ENCODE assay signal across 1 cellular context in the genomic region with DNA sequence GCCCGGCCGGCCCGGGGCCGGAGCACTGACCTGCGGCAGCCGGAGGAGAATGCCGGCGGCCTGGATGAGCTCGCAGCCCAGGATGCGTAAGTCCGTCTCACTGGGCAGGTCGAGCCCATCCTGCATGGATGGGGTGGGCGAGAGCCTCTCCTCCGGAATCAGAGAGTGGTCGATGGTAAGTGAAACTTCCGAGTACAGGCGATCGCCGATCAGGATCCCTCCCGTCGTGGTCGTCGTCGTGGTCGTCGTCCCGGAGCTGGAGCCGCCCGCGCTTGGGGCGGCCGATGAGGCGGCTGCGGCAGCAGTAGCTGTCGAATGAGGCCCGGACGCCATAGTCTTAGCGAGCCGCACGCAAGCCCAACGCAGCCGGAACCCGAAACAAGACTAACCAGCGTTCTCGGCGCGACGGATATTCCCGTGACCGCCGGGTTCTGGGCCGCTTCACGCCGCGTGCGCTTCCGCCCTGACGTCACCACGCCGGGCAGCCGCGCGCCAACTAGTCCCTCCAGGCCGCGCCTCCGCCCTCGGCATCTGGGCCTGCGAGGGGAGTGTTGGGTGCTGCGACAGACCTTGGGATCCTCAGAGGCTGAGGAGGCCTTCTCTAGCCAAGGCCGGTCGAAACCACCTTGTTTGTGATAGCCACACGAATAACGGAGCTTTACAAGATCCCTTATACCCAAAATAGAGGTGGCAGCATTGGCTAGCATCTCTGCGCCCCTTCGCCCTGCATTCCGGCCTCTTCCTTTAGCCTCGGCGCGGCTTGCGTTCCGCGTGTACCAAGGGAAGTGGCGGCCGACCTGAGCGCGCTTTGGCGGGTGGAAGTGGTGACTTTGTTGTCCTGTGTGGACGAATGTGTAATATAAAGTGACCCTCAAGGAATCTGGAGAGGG.
A peak's percentile ranks its signal among the peaks of the same experiment; 100 is the strongest.
TF ChIP-seq lines count a peak whose summit lies in the region.

A gene (minus strand): TSS at position 386 of the 890 bp plus-strand sequence. CDS start 53 bp downstream, at position 333.

TF ChIP-seq in HepG2, 621 proteins besides CTCF, POLR2A, EP300 and RAD21 (continued from another document and continues in another):
- TF ChIP-seq, protein P1, sequence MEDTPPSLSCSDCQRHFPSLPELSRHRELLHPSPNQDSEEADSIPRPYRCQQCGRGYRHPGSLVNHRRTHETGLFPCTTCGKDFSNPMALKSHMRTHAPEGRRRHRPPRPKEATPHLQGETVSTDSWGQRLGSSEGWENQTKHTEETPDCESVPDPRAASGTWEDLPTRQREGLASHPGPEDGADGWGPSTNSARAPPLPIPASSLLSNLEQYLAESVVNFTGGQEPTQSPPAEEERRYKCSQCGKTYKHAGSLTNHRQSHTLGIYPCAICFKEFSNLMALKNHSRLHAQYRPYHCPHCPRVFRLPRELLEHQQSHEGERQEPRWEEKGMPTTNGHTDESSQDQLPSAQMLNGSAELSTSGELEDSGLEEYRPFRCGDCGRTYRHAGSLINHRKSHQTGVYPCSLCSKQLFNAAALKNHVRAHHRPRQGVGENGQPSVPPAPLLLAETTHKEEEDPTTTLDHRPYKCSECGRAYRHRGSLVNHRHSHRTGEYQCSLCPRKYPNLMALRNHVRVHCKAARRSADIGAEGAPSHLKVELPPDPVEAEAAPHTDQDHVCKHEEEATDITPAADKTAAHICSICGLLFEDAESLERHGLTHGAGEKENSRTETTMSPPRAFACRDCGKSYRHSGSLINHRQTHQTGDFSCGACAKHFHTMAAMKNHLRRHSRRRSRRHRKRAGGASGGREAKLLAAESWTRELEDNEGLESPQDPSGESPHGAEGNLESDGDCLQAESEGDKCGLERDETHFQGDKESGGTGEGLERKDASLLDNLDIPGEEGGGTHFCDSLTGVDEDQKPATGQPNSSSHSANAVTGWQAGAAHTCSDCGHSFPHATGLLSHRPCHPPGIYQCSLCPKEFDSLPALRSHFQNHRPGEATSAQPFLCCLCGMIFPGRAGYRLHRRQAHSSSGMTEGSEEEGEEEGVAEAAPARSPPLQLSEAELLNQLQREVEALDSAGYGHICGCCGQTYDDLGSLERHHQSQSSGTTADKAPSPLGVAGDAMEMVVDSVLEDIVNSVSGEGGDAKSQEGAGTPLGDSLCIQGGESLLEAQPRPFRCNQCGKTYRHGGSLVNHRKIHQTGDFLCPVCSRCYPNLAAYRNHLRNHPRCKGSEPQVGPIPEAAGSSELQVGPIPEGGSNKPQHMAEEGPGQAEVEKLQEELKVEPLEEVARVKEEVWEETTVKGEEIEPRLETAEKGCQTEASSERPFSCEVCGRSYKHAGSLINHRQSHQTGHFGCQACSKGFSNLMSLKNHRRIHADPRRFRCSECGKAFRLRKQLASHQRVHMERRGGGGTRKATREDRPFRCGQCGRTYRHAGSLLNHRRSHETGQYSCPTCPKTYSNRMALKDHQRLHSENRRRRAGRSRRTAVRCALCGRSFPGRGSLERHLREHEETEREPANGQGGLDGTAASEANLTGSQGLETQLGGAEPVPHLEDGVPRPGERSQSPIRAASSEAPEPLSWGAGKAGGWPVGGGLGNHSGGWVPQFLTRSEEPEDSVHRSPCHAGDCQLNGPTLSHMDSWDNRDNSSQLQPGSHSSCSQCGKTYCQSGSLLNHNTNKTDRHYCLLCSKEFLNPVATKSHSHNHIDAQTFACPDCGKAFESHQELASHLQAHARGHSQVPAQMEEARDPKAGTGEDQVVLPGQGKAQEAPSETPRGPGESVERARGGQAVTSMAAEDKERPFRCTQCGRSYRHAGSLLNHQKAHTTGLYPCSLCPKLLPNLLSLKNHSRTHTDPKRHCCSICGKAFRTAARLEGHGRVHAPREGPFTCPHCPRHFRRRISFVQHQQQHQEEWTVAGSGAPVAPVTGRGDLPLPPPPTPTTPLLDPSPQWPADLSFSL (CRISPR knock-in tag; IDR thresholded peaks at IDR 0.05), result no peak
- TF ChIP-seq NR2F2 (IDR thresholded peaks at IDR 0.05; ENCODE audit: borderline replicate concordance, low read depth), result peak; percentile 61; the same call in 1 of the 2 replicates
- TF ChIP-seq, protein P2, sequence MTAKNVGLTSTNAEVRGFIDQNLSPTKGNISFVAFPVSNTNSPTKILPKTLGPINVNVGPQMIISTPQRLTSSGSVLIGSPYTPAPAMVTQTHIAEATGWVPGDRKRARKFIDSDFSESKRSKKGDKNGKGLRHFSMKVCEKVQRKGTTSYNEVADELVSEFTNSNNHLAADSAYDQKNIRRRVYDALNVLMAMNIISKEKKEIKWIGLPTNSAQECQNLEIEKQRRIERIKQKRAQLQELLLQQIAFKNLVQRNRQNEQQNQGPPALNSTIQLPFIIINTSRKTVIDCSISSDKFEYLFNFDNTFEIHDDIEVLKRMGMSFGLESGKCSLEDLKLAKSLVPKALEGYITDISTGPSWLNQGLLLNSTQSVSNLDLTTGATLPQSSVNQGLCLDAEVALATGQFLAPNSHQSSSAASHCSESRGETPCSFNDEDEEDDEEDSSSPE (CRISPR knock-in tag; IDR thresholded peaks at IDR 0.05), result peak; percentile 91
- peak; percentile 87; the same call in 1 of the 2 replicates for TF ChIP-seq ZNF563 (CRISPR knock-in tag; IDR thresholded peaks at IDR 0.05)
- TF ChIP-seq NCOA5 (CRISPR knock-in tag; IDR thresholded peaks at IDR 0.05), result 0 out of 2 replicates have a peak, but pooled peaks have one; percentile 39
- TF ChIP-seq ZNF160 (CRISPR knock-in tag; IDR thresholded peaks at IDR 0.05), result peak; percentile 95
- TF ChIP-seq TOPORS (CRISPR knock-in tag; IDR thresholded peaks at IDR 0.05), result peak; percentile 98
- no peak for TF ChIP-seq SUZ12 (IDR thresholded peaks at IDR 0.05; ENCODE audit: low read depth, low read length)
- peak; percentile 93; the same call in 1 of the 2 replicates for TF ChIP-seq ZNF556 (CRISPR knock-in tag; IDR thresholded peaks at IDR 0.05; ENCODE audit: borderline replicate concordance)
- no peak; the same call in 1 of the 2 replicates for TF ChIP-seq SAFB2 (CRISPR knock-in tag; IDR thresholded peaks at IDR 0.05; ENCODE audit: borderline replicate concordance, low read depth)
- 0 out of 2 replicates have a peak, but pooled peaks have one; percentile 10 for TF ChIP-seq ZNF432 (CRISPR knock-in tag; IDR thresholded peaks at IDR 0.05; ENCODE audit: borderline replicate concordance)
- TF ChIP-seq, protein P3, sequence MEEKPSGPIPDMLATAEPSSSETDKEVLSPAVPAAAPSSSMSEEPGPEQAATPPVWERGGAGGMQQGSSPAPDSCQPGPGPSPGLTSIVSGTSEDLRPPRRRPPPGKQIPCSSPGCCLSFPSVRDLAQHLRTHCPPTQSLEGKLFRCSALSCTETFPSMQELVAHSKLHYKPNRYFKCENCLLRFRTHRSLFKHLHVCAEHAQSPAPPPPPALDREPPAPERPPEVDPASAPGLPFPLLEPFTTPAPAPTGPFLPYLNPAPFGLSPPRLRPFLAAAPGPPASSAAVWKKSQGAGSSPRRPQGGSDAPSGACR (CRISPR knock-in tag; IDR thresholded peaks at IDR 0.05), result peak; percentile 96
- TF ChIP-seq, protein P4, sequence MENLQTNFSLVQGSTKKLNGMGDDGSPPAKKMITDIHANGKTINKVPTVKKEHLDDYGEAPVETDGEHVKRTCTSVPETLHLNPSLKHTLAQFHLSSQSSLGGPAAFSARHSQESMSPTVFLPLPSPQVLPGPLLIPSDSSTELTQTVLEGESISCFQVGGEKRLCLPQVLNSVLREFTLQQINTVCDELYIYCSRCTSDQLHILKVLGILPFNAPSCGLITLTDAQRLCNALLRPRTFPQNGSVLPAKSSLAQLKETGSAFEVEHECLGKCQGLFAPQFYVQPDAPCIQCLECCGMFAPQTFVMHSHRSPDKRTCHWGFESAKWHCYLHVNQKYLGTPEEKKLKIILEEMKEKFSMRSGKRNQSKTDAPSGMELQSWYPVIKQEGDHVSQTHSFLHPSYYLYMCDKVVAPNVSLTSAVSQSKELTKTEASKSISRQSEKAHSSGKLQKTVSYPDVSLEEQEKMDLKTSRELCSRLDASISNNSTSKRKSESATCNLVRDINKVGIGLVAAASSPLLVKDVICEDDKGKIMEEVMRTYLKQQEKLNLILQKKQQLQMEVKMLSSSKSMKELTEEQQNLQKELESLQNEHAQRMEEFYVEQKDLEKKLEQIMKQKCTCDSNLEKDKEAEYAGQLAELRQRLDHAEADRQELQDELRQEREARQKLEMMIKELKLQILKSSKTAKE (CRISPR knock-in tag; IDR thresholded peaks at IDR 0.05; ENCODE audit: borderline replicate concordance), result peak; percentile 95
- TF ChIP-seq SPEN (CRISPR knock-in tag; IDR thresholded peaks at IDR 0.05; ENCODE audit: low read depth), result peak; percentile 100
- TF ChIP-seq ZNF460 (CRISPR knock-in tag; IDR thresholded peaks at IDR 0.05; ENCODE audit: borderline replicate concordance), result peak; percentile 63; the same call in 1 of the 2 replicates
- peak; percentile 98; the same call in 1 of the 2 replicates for TF ChIP-seq ZIK1 (CRISPR knock-in tag; IDR thresholded peaks at IDR 0.05; ENCODE audit: borderline replicate concordance, low read depth)
- TF ChIP-seq ATF7 (IDR thresholded peaks at IDR 0.05), result peak; percentile 96
- TF ChIP-seq ATF7 (CRISPR knock-in tag; IDR thresholded peaks at IDR 0.05), result peak; percentile 100
- TF ChIP-seq ZBTB8A (CRISPR knock-in tag; IDR thresholded peaks at IDR 0.05; ENCODE audit: borderline replicate concordance, low read depth), result peak; percentile 93
- peak; percentile 87; the same call in 1 of the 2 replicates for TF ChIP-seq KMT2A (CRISPR knock-in tag; IDR thresholded peaks at IDR 0.05)
- TF ChIP-seq DMAP1 (CRISPR knock-in tag; IDR thresholded peaks at IDR 0.05), result peak; percentile 98
- TF ChIP-seq CC2D1A (CRISPR knock-in tag; IDR thresholded peaks at IDR 0.05), result no peak
- peak; percentile 99 for TF ChIP-seq HNRNPLL (IDR thresholded peaks at IDR 0.05; ENCODE audit: low read depth, low read length, poor library complexity, severe bottlenecking)
- peak; percentile 87; the same call in 1 of the 2 replicates for TF ChIP-seq PAWR (CRISPR knock-in tag; IDR thresholded peaks at IDR 0.05; ENCODE audit: borderline replicate concordance)
- TF ChIP-seq ZNF619 (CRISPR knock-in tag; IDR thresholded peaks at IDR 0.05), result 0 out of 2 replicates have a peak, but pooled peaks have one; percentile 60
- TF ChIP-seq, protein P5, sequence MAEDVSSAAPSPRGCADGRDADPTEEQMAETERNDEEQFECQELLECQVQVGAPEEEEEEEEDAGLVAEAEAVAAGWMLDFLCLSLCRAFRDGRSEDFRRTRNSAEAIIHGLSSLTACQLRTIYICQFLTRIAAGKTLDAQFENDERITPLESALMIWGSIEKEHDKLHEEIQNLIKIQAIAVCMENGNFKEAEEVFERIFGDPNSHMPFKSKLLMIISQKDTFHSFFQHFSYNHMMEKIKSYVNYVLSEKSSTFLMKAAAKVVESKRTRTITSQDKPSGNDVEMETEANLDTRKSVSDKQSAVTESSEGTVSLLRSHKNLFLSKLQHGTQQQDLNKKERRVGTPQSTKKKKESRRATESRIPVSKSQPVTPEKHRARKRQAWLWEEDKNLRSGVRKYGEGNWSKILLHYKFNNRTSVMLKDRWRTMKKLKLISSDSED (CRISPR knock-in tag; IDR thresholded peaks at IDR 0.05), result no peak
- peak; percentile 96 for TF ChIP-seq ERF (CRISPR knock-in tag; IDR thresholded peaks at IDR 0.05)
- peak; percentile 90; the same call in 1 of the 2 replicates for TF ChIP-seq NFKBIZ (CRISPR knock-in tag; IDR thresholded peaks at IDR 0.05)
- TF ChIP-seq NR2C2 (CRISPR knock-in tag; IDR thresholded peaks at IDR 0.05; ENCODE audit: borderline replicate concordance), result peak; percentile 71; the same call in 1 of the 2 replicates
- TF ChIP-seq ZNF570 (CRISPR knock-in tag; IDR thresholded peaks at IDR 0.05; ENCODE audit: borderline replicate concordance), result peak; percentile 32; the same call in 1 of the 2 replicates
- TF ChIP-seq ETV6 (CRISPR knock-in tag; conservative IDR thresholded peaks at IDR 0.05), result peak; percentile 97
- TF ChIP-seq ZNF598 (CRISPR knock-in tag; IDR thresholded peaks at IDR 0.05; ENCODE audit: borderline replicate concordance), result peak; percentile 80
- TF ChIP-seq AGO2 (optimal IDR thresholded peaks at IDR 0.05; ENCODE audit: low read depth, low read length), result peak; percentile 97
- TF ChIP-seq NR3C1 (CRISPR knock-in tag; IDR thresholded peaks at IDR 0.05), result no peak
- TF ChIP-seq HDAC6 (IDR thresholded peaks at IDR 0.05; ENCODE audit: low read depth, low read length), result no peak; the same call in 1 of the 2 replicates
- TF ChIP-seq MXI1 (IDR thresholded peaks at IDR 0.05; ENCODE audit: borderline replicate concordance, low read depth, low read length), result peak; percentile 85; the same call in 2 of the 3 replicates
- peak; percentile 99 for TF ChIP-seq JUN (CRISPR knock-in tag; IDR thresholded peaks at IDR 0.05)
- TF ChIP-seq ZSCAN20 (CRISPR knock-in tag; IDR thresholded peaks at IDR 0.05; ENCODE audit: borderline replicate concordance), result no peak
- TF ChIP-seq ZNF614 (CRISPR knock-in tag; IDR thresholded peaks at IDR 0.05; ENCODE audit: borderline replicate concordance), result peak; percentile 89; the same call in 1 of the 2 replicates
- peak; percentile 98 for TF ChIP-seq IRX3 (CRISPR knock-in tag; IDR thresholded peaks at IDR 0.05; ENCODE audit: borderline replicate concordance, low read depth)
- no peak; the same call in 1 of the 2 replicates for TF ChIP-seq MEF2D (CRISPR knock-in tag; IDR thresholded peaks at IDR 0.05)
- TF ChIP-seq HNRNPK (IDR thresholded peaks at IDR 0.05; ENCODE audit: low read depth, low read length, poor library complexity, severe bottlenecking), result no peak
- TF ChIP-seq SOX13 (IDR thresholded peaks at IDR 0.05), result peak; percentile 9; the same call in 1 of the 2 replicates
- peak; percentile 77 to 79; a peak in 3 of 4 replicates for TF ChIP-seq SOX13 (CRISPR knock-in tag; conservative IDR thresholded peaks at IDR 0.05 in 1 of 2, IDR thresholded peaks at IDR 0.05 in 1 of 2)
- TF ChIP-seq KMT2B (CRISPR knock-in tag; IDR thresholded peaks at IDR 0.05), result peak; percentile 96
- TF ChIP-seq JARID2 (CRISPR knock-in tag; IDR thresholded peaks at IDR 0.05; ENCODE audit: insufficient replicate concordance), result no peak
- peak; percentile 95 for TF ChIP-seq ZSCAN31 (CRISPR knock-in tag; IDR thresholded peaks at IDR 0.05; ENCODE audit: low read depth)
- peak; percentile 77 for TF ChIP-seq PHF5A (CRISPR knock-in tag; IDR thresholded peaks at IDR 0.05; ENCODE audit: low read depth, unreplicated experiment)
- peak; percentile 92; the same call in 1 of the 2 replicates for TF ChIP-seq ZNF558 (CRISPR knock-in tag; IDR thresholded peaks at IDR 0.05; ENCODE audit: borderline replicate concordance)
- peak; percentile 93; the same call in 1 of the 2 replicates for TF ChIP-seq RARG (CRISPR knock-in tag; IDR thresholded peaks at IDR 0.05; ENCODE audit: low read depth)
- TF ChIP-seq BRD4 (CRISPR knock-in tag; IDR thresholded peaks at IDR 0.05), result peak; percentile 99
- no peak; the same call in 1 of the 2 replicates for TF ChIP-seq MTF1 (CRISPR knock-in tag; IDR thresholded peaks at IDR 0.05)
- peak; percentile 60 for TF ChIP-seq ZNF121 (CRISPR knock-in tag; IDR thresholded peaks at IDR 0.05)
- peak; percentile 23; the same call in 1 of the 2 replicates for TF ChIP-seq ZNF615 (CRISPR knock-in tag; IDR thresholded peaks at IDR 0.05; ENCODE audit: borderline replicate concordance)
- TF ChIP-seq ZNF552 (CRISPR knock-in tag; IDR thresholded peaks at IDR 0.05; ENCODE audit: borderline replicate concordance), result peak; percentile 71
- TF ChIP-seq, protein P6, sequence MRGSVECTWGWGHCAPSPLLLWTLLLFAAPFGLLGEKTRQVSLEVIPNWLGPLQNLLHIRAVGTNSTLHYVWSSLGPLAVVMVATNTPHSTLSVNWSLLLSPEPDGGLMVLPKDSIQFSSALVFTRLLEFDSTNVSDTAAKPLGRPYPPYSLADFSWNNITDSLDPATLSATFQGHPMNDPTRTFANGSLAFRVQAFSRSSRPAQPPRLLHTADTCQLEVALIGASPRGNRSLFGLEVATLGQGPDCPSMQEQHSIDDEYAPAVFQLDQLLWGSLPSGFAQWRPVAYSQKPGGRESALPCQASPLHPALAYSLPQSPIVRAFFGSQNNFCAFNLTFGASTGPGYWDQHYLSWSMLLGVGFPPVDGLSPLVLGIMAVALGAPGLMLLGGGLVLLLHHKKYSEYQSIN (CRISPR knock-in tag; IDR thresholded peaks at IDR 0.05; ENCODE audit: borderline replicate concordance), result no peak; the same call in 1 of the 2 replicates
